In the genomic region with DNA sequence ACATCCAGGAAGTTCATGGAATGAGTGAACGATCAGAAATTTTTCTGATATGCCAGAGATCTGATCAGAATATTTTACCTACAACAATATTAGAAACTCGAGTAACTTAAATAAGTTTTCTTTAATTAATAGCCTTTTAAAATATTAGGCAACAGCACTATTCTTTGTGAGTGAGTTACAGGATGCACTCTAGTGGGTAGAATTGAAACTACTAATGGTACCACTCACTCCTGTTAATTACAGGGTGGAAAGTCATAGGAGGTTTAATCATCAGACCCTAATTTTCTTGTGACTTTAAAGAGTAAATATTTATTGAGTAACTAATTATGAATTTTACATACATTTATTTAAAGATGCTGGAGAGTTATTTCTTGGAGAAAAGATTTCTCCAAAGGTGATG, we compare ENCODE assay signal across 15 cellular contexts.
"Had no signal": no experiment of that assay in that cellular context is flagged by ENCODE, and none has a peak within 500 bp of the region (broad histone marks: within the 10 kb centered on the region; RNA-seq: fewer than 3 reads in every experiment).

No MANE protein-coding gene starts in this region.

- DNase-seq: colonic mucosa; dermis blood vessel endothelial cell; heart left ventricle; islet precursor cell; left lung; lower lobe of right lung; natural killer cell; posterior cingulate gyrus; right cardiac atrium; stimulated activated CD4-positive, alpha-beta T cell treated with anti-CD3 and anti-CD28 coated beads, Interleukin-2, amount 100 ng/mL, for 48 hours; stimulated activated naive CD4-positive, alpha-beta T cell treated with Interleukin-2 at 50 U/mL for 16 hours had no signal

- H3K27ac ChIP-seq: colonic mucosa, heart left ventricle, left lung, lower lobe of right lung had no signal

- H3K36me3 ChIP-seq: colonic mucosa, heart left ventricle, left lung, lower lobe of right lung had no signal

- H3K4me1 ChIP-seq: colonic mucosa, left lung, lower lobe of right lung had no signal

- FAIRE-seq: endothelial cell of umbilical vein, frontal cortex, urothelium cell line had no signal

- H3K9me3 ChIP-seq: colonic mucosa, heart left ventricle, left lung, lower lobe of right lung had no signal

- H3K27me3 ChIP-seq: colonic mucosa had no signal

- H3K4me2 ChIP-seq: smooth muscle cell had no signal

- H3K4me3 ChIP-seq: colonic mucosa, heart left ventricle, left lung, lower lobe of right lung, smooth muscle cell had no signal

- ATAC-seq: heart left ventricle, left lung, lower lobe of right lung, natural killer cell, right cardiac atrium had no signal
